Comparison of ENCODE assay signal across 8 cellular contexts in genomic region chr16:81445143-81445922, GRCh38. TPM values are rescaled to one million over a fixed set of nuclear protein-coding genes. Genes with fewer than 3 reads are reported as not detected.
A peak's percentile ranks its signal among the peaks of the same experiment; 100 is the strongest.
DNase-seq lines count a peak whose midpoint lies in the region; ATAC-seq and TF ChIP-seq lines count a peak whose summit lies in the region.

No MANE protein-coding gene starts in this region.

- H3K36me3 Mint-ChIP-seq in activated CD4-positive, alpha-beta memory T cell treated with anti-CD3 and anti-CD28 coated beads for 36 hours, result peaks cover 6% of the 10 kb centered on the region

- TF ChIP-seq CTCF in BJ (IDR thresholded peaks at IDR 0.05; ENCODE audit: insufficient read depth, low read depth, low read length) (peak; percentile 40; the same call in 1 of the 2 replicates), epithelial cell of esophagus (IDR thresholded peaks at IDR 0.05; ENCODE audit: insufficient read depth, low read depth, low read length, missing control alignments) (no peak)

- CTCF ChIA-PET in BJ (lab: Yijun Ruan, JAX), result interaction anchor here (0.6 kb wide), 1 partner anchor 1882 kb away, joined by 5 read pairs; no protein-coding TSS in a partner anchor
- CTCF ChIA-PET in activated CD4-positive, alpha-beta memory T cell treated with anti-CD3 and anti-CD28 coated beads for 36 hours (lab: Charles Lee), result interaction anchor here (0.6 to 2.3 kb wide), 2 partner anchors 285 to 1933 kb away, joined by 3 to 6 read pairs; no protein-coding TSS in a partner anchor

- H3K4me1 ChIP-seq in HUES64 (ENCODE audit: insufficient read depth, low read length) (peaks cover 35% of the 10 kb centered on the region), aorta (ENCODE audit: control insufficient read depth in 1 of 2, insufficient read depth in 2 of 2, low read length in 2 of 2) (no peaks in the 10 kb centered on the region)

- H3K27ac ChIP-seq in HUES64 (ENCODE audit: low read depth, low read length), result peak overlapping the region; percentile 62
- H3K27ac ChIP-seq in aorta (ENCODE audit: low read depth in 1 of 2, low read length in 2 of 2), result no peak overlapping the region

- H3K27ac Mint-ChIP-seq in activated CD4-positive, alpha-beta memory T cell treated with anti-CD3 and anti-CD28 coated beads for 36 hours, result peak overlapping the region; percentile 76

- H3K9me3 ChIP-seq in HUES64 (ENCODE audit: insufficient read depth, low read depth, low read length), result no peaks in the 10 kb centered on the region
- no peaks in the 10 kb centered on the region for H3K9me3 ChIP-seq in aorta (ENCODE audit: control insufficient read depth, low read length)

- no peak for DNase-seq in BJ (ENCODE audit: low read depth)
- peak; percentile 64 for DNase-seq in activated CD4-positive, alpha-beta memory T cell treated with anti-CD3 and anti-CD28 coated beads for 36 hours
- DNase-seq in epithelial cell of esophagus (ENCODE audit: low read depth), result peak; percentile 51
- DNase-seq in myocyte (ENCODE audit: low read depth), result peak; percentile 30
- DNase-seq in aorta, result peak in 1 of 2 donors; percentile 70

- H3K9ac ChIP-seq in HUES64 (ENCODE audit: low read depth, low read length), result peak overlapping the region; percentile 70

- under 1% methylated on average over 56 of the region's 62 CpGs for WGBS in HUES64
- WGBS in aorta, 2 donors, result 2 to 4% methylated on average over 33 to 62 of the region's 62 CpGs

- POLR2A ChIA-PET in BJ (lab: Charles Lee), result interaction anchor here (0.5 to 0.6 kb wide), 2 partner anchors 9 to 152 kb away, joined by 5 to 13 read pairs; no protein-coding TSS in a partner anchor
- POLR2A ChIA-PET in activated CD4-positive, alpha-beta memory T cell treated with anti-CD3 and anti-CD28 coated beads for 36 hours (lab: Charles Lee), result interaction anchor here (1.3 kb wide), 1 partner anchor 123 kb away, joined by 4 read pairs; no protein-coding TSS in a partner anchor

- H3K27me3 Mint-ChIP-seq in activated CD4-positive, alpha-beta memory T cell treated with anti-CD3 and anti-CD28 coated beads for 36 hours, result no peaks in the 10 kb centered on the region

- H3K36me3 ChIP-seq in BJ (ENCODE audit: control insufficient read depth, insufficient read depth, low read length) (no peaks in the 10 kb centered on the region), HUES64 (ENCODE audit: insufficient read depth, low read length) (no peaks in the 10 kb centered on the region), aorta (ENCODE audit: control insufficient read depth in 1 of 2, insufficient read depth in 2 of 2, low read length in 1 of 2) (no peaks in the 10 kb centered on the region)

- peaks cover 34% of the 10 kb centered on the region for H3K4me1 Mint-ChIP-seq in activated CD4-positive, alpha-beta memory T cell treated with anti-CD3 and anti-CD28 coated beads for 36 hours (ENCODE audit: low read depth)

- H3K9me3 Mint-ChIP-seq in activated CD4-positive, alpha-beta memory T cell treated with anti-CD3 and anti-CD28 coated beads for 36 hours, result peaks cover 2% of the 10 kb centered on the region

- ATAC-seq in GM19023 (IDR thresholded peaks at IDR 0.05; ENCODE audit: unreplicated experiment) (peak; percentile 41), aorta (ENCODE audit: low FRiP score) (peak; percentile 42), HG03039 (IDR thresholded peaks at IDR 0.05; ENCODE audit: unreplicated experiment) (no peak)

- peak overlapping the region; percentile 71 for H3K4me3 ChIP-seq in BJ (ENCODE audit: low read depth, low read length)
- peak overlapping the region; percentile 67 for H3K4me3 ChIP-seq in HUES64 (ENCODE audit: low read length)
- H3K4me3 ChIP-seq in epithelial cell of esophagus (ENCODE audit: low read length), result peak overlapping the region; percentile 97
- peak overlapping the region; percentile 67 to 85 for H3K4me3 ChIP-seq in aorta (ENCODE audit: low read length in 2 of 2)

- peak overlapping the region; percentile 89 for H3K4me3 Mint-ChIP-seq in activated CD4-positive, alpha-beta memory T cell treated with anti-CD3 and anti-CD28 coated beads for 36 hours

- H3K27me3 ChIP-seq in BJ (ENCODE audit: control insufficient read depth, insufficient read depth, low read length), result peaks cover 5% of the 10 kb centered on the region
- H3K27me3 ChIP-seq in HUES64 (ENCODE audit: insufficient read depth, low read length), result peaks cover 3% of the 10 kb centered on the region; the same call in 1 of the 2 replicates
- no peaks in the 10 kb centered on the region for H3K27me3 ChIP-seq in aorta (ENCODE audit: control insufficient read depth in 1 of 2, insufficient read depth in 2 of 2, low read length in 1 of 2)

- intact Hi-C loops in activated CD4-positive, alpha-beta memory T cell treated with anti-CD3 and anti-CD28 coated beads for 36 hours (cut with micrococcal nuclease), result loop anchor here (2.0 to 5.0 kb wide), 2 partner anchors 25 to 187 kb away; no protein-coding TSS in a partner anchor
- intact Hi-C loops in aorta (cut with DNase I), result no loop called here

RNA-seq across cellular contexts. Expression of gene CMIP, which starts 0.7 kb away (rescaled TPM):
- 3.4 and 4.9 TPM in 2 replicates for polyA plus RNA-seq in BJ (2011; rRNA removed)
- 14.0 and 22.5 TPM in 2 replicates for polyA minus RNA-seq in BJ (2011; rRNA and poly(A)+ RNA removed)
- 23.9 TPM for polyA plus RNA-seq in HUES64 (2013, experiment 1 of 2)
- 30.1 TPM for polyA plus RNA-seq in HUES64 (2013, experiment 2 of 2)
- 10 to 100 TPM; 35.0 to 36.6 TPM for total RNA-seq in activated CD4-positive, alpha-beta memory T cell treated with anti-CD3 and anti-CD28 coated beads for 36 hours
- total RNA-seq in myocyte, result 13.5 and 20.0 TPM in 2 replicates
- polyA plus RNA-seq in myocyte (2012), result 76.5 TPM
- total RNA-seq in aorta, result 10 to 100 TPM; 48.9 to 96.3 TPM
- 1 to 10 TPM; 2.4 to 7.0 TPM for polyA plus RNA-seq in aorta
